Comparison of ENCODE assay signal across 1 cellular context in genomic region chr10:30538086-30538485, GRCh38.
TF ChIP-seq lines count a peak whose summit lies in the region.

No MANE protein-coding gene starts in this region.

TF ChIP-seq in HepG2, 621 proteins besides CTCF, POLR2A, EP300 and RAD21 (continued from another document and continues in another):
- TF ChIP-seq ZNF276 (CRISPR knock-in tag; IDR thresholded peaks at IDR 0.05; ENCODE audit: low read depth) (no peak), ZUFSP (CRISPR knock-in tag; IDR thresholded peaks at IDR 0.05; ENCODE audit: borderline replicate concordance) (no peak), ZNF619 (CRISPR knock-in tag; IDR thresholded peaks at IDR 0.05) (no peak), HBP1 (CRISPR knock-in tag; IDR thresholded peaks at IDR 0.05; ENCODE audit: low read depth) (no peak), SIX1 (CRISPR knock-in tag; IDR thresholded peaks at IDR 0.05; ENCODE audit: borderline replicate concordance) (peak; percentile 57; the same call in 1 of the 2 replicates), ZBTB20 (CRISPR knock-in tag; IDR thresholded peaks at IDR 0.05; ENCODE audit: borderline replicate concordance, low read depth) (no peak), ZNF432 (CRISPR knock-in tag; IDR thresholded peaks at IDR 0.05; ENCODE audit: borderline replicate concordance) (no peak), ZNF549 (CRISPR knock-in tag; IDR thresholded peaks at IDR 0.05) (no peak), ISX (CRISPR knock-in tag; conservative IDR thresholded peaks at IDR 0.05) (no peak), ZNF670 (CRISPR knock-in tag; IDR thresholded peaks at IDR 0.05; ENCODE audit: borderline replicate concordance) (no peak), ZNF343 (CRISPR knock-in tag; IDR thresholded peaks at IDR 0.05) (no peak), GATAD2A (CRISPR knock-in tag; IDR thresholded peaks at IDR 0.05) (peak; percentile 85), ZMAT3 (CRISPR knock-in tag; conservative IDR thresholded peaks at IDR 0.05) (no peak), JUND (CRISPR knock-in tag; IDR thresholded peaks at IDR 0.05) (peak; percentile 95), ZNF567 (CRISPR knock-in tag; IDR thresholded peaks at IDR 0.05; ENCODE audit: borderline replicate concordance) (no peak), ZFP91 (CRISPR knock-in tag; IDR thresholded peaks at IDR 0.05; ENCODE audit: borderline replicate concordance) (no peak), ZBTB21 (CRISPR knock-in tag; IDR thresholded peaks at IDR 0.05) (no peak), MLX (CRISPR knock-in tag; IDR thresholded peaks at IDR 0.05) (peak; percentile 22; the same call in 1 of the 2 replicates), ZNF749 (CRISPR knock-in tag; IDR thresholded peaks at IDR 0.05; ENCODE audit: borderline replicate concordance) (no peak), ZBTB34 (CRISPR knock-in tag; IDR thresholded peaks at IDR 0.05) (no peak), SETDB1 (CRISPR knock-in tag; IDR thresholded peaks at IDR 0.05; ENCODE audit: borderline replicate concordance) (no peak), ZKSCAN8 (CRISPR knock-in tag; IDR thresholded peaks at IDR 0.05; ENCODE audit: borderline replicate concordance) (no peak; the same call in 1 of the 2 replicates), FOXC1 (CRISPR knock-in tag; IDR thresholded peaks at IDR 0.05; ENCODE audit: borderline replicate concordance) (no peak), SRSF1 (optimal IDR thresholded peaks at IDR 0.05; ENCODE audit: low read depth, low read length) (no peak), MIXL1 (CRISPR knock-in tag; IDR thresholded peaks at IDR 0.05) (peak; percentile 86), ZFP90 (CRISPR knock-in tag; IDR thresholded peaks at IDR 0.05; ENCODE audit: borderline replicate concordance) (no peak), HDAC2 (CRISPR knock-in tag; IDR thresholded peaks at IDR 0.05) (peak; percentile 67), TRAFD1 (CRISPR knock-in tag; IDR thresholded peaks at IDR 0.05; ENCODE audit: borderline replicate concordance) (no peak), SAP130 (CRISPR knock-in tag; IDR thresholded peaks at IDR 0.05; ENCODE audit: low read depth) (peak; percentile 72), ZNF775 (CRISPR knock-in tag; IDR thresholded peaks at IDR 0.05; ENCODE audit: borderline replicate concordance) (no peak), SAFB2 (CRISPR knock-in tag; IDR thresholded peaks at IDR 0.05; ENCODE audit: borderline replicate concordance, low read depth) (no peak), TAF1 (CRISPR knock-in tag; IDR thresholded peaks at IDR 0.05) (no peak), ZNF484 (CRISPR knock-in tag; IDR thresholded peaks at IDR 0.05; ENCODE audit: borderline replicate concordance, low read depth) (no peak), NFE2L2 (IDR thresholded peaks at IDR 0.05; ENCODE audit: low read length) (peak; percentile 34; the same call in 1 of the 2 replicates), ZSCAN29 (CRISPR knock-in tag; conservative IDR thresholded peaks at IDR 0.05) (no peak), KDM4B (CRISPR knock-in tag; IDR thresholded peaks at IDR 0.05) (no peak), KLF11 (CRISPR knock-in tag; IDR thresholded peaks at IDR 0.05) (no peak), TAF15 (IDR thresholded peaks at IDR 0.05; ENCODE audit: low read depth, low read length, poor library complexity, severe bottlenecking) (no peak), NFATC3 (CRISPR knock-in tag; IDR thresholded peaks at IDR 0.05) (no peak), DMTF1 (CRISPR knock-in tag; IDR thresholded peaks at IDR 0.05) (no peak), ZNF878 (CRISPR knock-in tag; IDR thresholded peaks at IDR 0.05) (peak; percentile 88; the same call in 1 of the 2 replicates), POLR2G (IDR thresholded peaks at IDR 0.05; ENCODE audit: low read depth, low read length) (no peak), JUN (CRISPR knock-in tag; IDR thresholded peaks at IDR 0.05) (peak; percentile 30; the same call in 1 of the 2 replicates), GRHL1 (CRISPR knock-in tag; conservative IDR thresholded peaks at IDR 0.05) (no peak), TOE1 (CRISPR knock-in tag; IDR thresholded peaks at IDR 0.05) (no peak), ZKSCAN5 (CRISPR knock-in tag; IDR thresholded peaks at IDR 0.05) (no peak), NFE2 (CRISPR knock-in tag; IDR thresholded peaks at IDR 0.05) (no peak), ZNF879 (CRISPR knock-in tag; IDR thresholded peaks at IDR 0.05) (no peak), ATRX (CRISPR knock-in tag; IDR thresholded peaks at IDR 0.05; ENCODE audit: borderline replicate concordance) (no peak), PBX3 (CRISPR knock-in tag; IDR thresholded peaks at IDR 0.05; ENCODE audit: borderline replicate concordance) (no peak), TFAP4 (IDR thresholded peaks at IDR 0.05; ENCODE audit: borderline replicate concordance, low read depth) (peak; percentile 93), ZNF777 (CRISPR knock-in tag; IDR thresholded peaks at IDR 0.05) (no peak), SKI (IDR thresholded peaks at IDR 0.05; ENCODE audit: partially characterized antibody) (peak; percentile 77), ZNF790 (CRISPR knock-in tag; IDR thresholded peaks at IDR 0.05; ENCODE audit: borderline replicate concordance) (no peak)
